32 cellular contexts compared by ENCODE assay signal in the genomic region with DNA sequence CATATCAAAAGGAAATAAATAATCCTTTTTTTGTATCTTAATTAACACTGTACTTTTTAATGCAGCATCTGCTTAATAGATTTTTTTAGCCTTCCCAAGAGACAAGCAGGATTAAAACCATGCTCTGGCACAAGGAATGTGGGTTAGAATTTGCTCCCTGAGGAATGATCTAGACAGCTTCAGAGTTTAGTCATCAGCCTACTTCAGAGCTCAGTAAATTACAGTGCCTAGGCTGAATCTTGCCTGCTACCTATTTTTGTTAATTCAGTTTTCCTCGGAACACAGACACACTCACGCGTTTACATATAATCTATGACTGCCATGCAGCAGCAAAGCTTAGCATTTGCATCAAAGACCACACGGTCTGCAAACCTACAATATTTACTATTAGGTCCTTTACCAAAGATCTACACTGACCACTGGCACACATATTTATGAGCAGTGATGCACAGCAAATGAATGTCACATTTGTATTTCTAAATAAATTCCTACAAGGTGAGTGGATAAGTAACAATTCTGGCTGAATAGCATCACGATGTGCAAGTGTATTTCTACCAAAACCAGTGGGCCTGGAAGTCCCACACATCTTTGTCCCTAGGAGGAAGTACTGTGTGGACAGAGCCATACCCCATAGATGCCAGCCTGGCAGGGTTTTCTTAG.
DNase-seq lines count a peak whose midpoint lies in the region; FAIRE-seq and TF ChIP-seq lines count a peak whose summit lies in the region.
"Had no signal": no experiment of that assay in that cellular context is flagged by ENCODE, and none has a peak within 500 bp of the region (broad histone marks: within the 10 kb centered on the region; RNA-seq: fewer than 3 reads in every experiment).

No MANE protein-coding gene starts in this region.

- no peaks in the 10 kb centered on the region for H3K27me3 ChIP-seq in SK-N-SH (ENCODE audit: insufficient read depth)
- H3K27me3 ChIP-seq: adrenal gland, BE2C, cardiac muscle cell, right lobe of liver, thyroid gland had no signal

- peaks cover 58% of the 10 kb centered on the region for H3K9me3 Mint-ChIP-seq in HFFc6
- H3K9me3 Mint-ChIP-seq: nephron progenitor cell had no signal

- no peaks in the 10 kb centered on the region for H3K36me3 ChIP-seq in SK-N-SH (replicated peaks in 1 of 2; ENCODE audit: control insufficient read depth in 1 of 2, insufficient read depth in 2 of 2, low read length in 1 of 2)
- H3K36me3 ChIP-seq: adrenal gland, BE2C, cardiac muscle cell, lower lobe of right lung, right lobe of liver, thyroid gland had no signal

- H4K20me1 ChIP-seq in SK-N-SH (ENCODE audit: insufficient read depth): no peaks in the 10 kb centered on the region

- H2AFZ ChIP-seq in SK-N-SH (ENCODE audit: low read depth): no peak overlapping the region
- H2AFZ ChIP-seq: parathyroid adenoma had no signal

- H3K4me3 Mint-ChIP-seq in HFFc6: no peak overlapping the region
- H3K4me3 Mint-ChIP-seq: activated T-cell treated with anti-CD3 and anti-CD28 coated beads, Interleukin-2, amount 50 U/mL, for 24 hours; nephron progenitor cell had no signal

- no peak for TF ChIP-seq EP300 in SK-N-SH (IDR thresholded peaks at IDR 0.05; ENCODE audit: borderline replicate concordance in 1 of 2, low read depth in 1 of 2, low read length in 1 of 2)

- no peaks in the 10 kb centered on the region for H3K9me2 ChIP-seq in SK-N-SH

- H3K4me2 ChIP-seq in SK-N-SH: no peak overlapping the region

- H3K27ac Mint-ChIP-seq in HFFc6: no peak overlapping the region
- H3K27ac Mint-ChIP-seq: activated T-cell treated with anti-CD3 and anti-CD28 coated beads, Interleukin-2, amount 50 U/mL, for 24 hours; nephron progenitor cell had no signal

- CTCF ChIA-PET in SK-N-SH (lab: Yijun Ruan, JAX): no interaction called here

- no peak overlapping the region for H3K4me3 ChIP-seq in SK-N-SH (ENCODE audit: low read depth in 2 of 2, low read length in 1 of 2)
- H3K4me3 ChIP-seq: adrenal gland, cardiac muscle cell, K562, lower lobe of right lung, right lobe of liver, thyroid gland had no signal

- no peaks in the 10 kb centered on the region for H3K4me1 ChIP-seq in SK-N-SH (ENCODE audit: control insufficient read depth in 1 of 2, insufficient read depth in 2 of 2, low read depth in 1 of 2, low read length in 1 of 2)
- H3K4me1 ChIP-seq: adrenal gland, BE2C, lower lobe of right lung, parathyroid adenoma, right lobe of liver, thyroid gland had no signal

- H3K27ac ChIP-seq in SK-N-SH (ENCODE audit: low read depth in 2 of 2, low read length in 1 of 2): no peak overlapping the region
- H3K27ac ChIP-seq: 22Rv1, adrenal gland, cardiac muscle cell, lower lobe of right lung, parathyroid adenoma, right lobe of liver, thyroid gland had no signal

- TF ChIP-seq POLR2A in H54 (IDR thresholded peaks at IDR 0.05; ENCODE audit: low read depth, low read length): no peak

- H3K27me3 Mint-ChIP-seq in HFFc6 (ENCODE audit: insufficient read depth): peaks cover 5% of the 10 kb centered on the region
- H3K27me3 Mint-ChIP-seq: activated T-cell treated with anti-CD3 and anti-CD28 coated beads, Interleukin-2, amount 50 U/mL, for 24 hours had no signal

- no peak overlapping the region for H3K9ac ChIP-seq in SK-N-SH
- H3K9ac ChIP-seq: parathyroid adenoma had no signal

- peak; percentile 57 for FAIRE-seq in H54 (lab: Jason Lieb, UNC)
- FAIRE-seq: GM12892, K562 had no signal

- no peaks in the 10 kb centered on the region for H3K36me3 Mint-ChIP-seq in HFFc6 (ENCODE audit: low read depth)

- H3K4me1 Mint-ChIP-seq in HFFc6 (ENCODE audit: low read depth): no peaks in the 10 kb centered on the region
- H3K4me1 Mint-ChIP-seq: nephron progenitor cell had no signal

- no peak for TF ChIP-seq RAD21 in SK-N-SH (IDR thresholded peaks at IDR 0.05; ENCODE audit: low read length)

- POLR2A ChIA-PET in SK-N-SH (lab: Yijun Ruan, JAX): no interaction called here

- H3K79me2 ChIP-seq in SK-N-SH (ENCODE audit: insufficient read depth): no peaks in the 10 kb centered on the region
- H3K79me2 ChIP-seq: parathyroid adenoma had no signal

- DNase-seq in A172 (ENCODE audit: low spot score): peak; percentile 55
- DNase-seq in H54 (ENCODE audit: insufficient read length, low spot score): peak; percentile 25
- peak; percentile 49 for DNase-seq in amniotic stem cell (lab: John Stamatoyannopoulos, UW)
- DNase-seq in myocyte (ENCODE audit: low read depth): peak; percentile 44
- DNase-seq in SK-N-SH: no peak
- no peak for DNase-seq in SW 1271 (lab: John Stamatoyannopoulos, UW)
- DNase-seq in HK-2 (ENCODE audit: unreplicated experiment): no peak
- DNase-seq in HFFc6: no peak
- DNase-seq: activated CD8-positive, alpha-beta memory T cell treated with anti-CD3 and anti-CD28 coated beads for 24 hours; activated naive CD4-positive, alpha-beta T cell; activated T-cell treated with anti-CD3 and anti-CD28 coated beads, Interleukin-2, amount 50 U/mL, for 24 hours; adrenal gland; BE2C; cortex of kidney; DMS79 treated with DMSO at 0.1 percent for 48 hours; kidney glomerular epithelial cell; lower lobe of right lung; MM.1S; NCI-H1417; NCI-H2081; nephron progenitor cell; right lobe of liver; SHP77 treated with DMSO at 0.1 percent for 48 hours; stimulated activated CD4-positive, alpha-beta T cell treated with anti-CD3 and anti-CD28 coated beads, Interleukin-15, amount 100 ng/mL, for 24 hours; stimulated activated naive CD8-positive, alpha-beta T cell treated with anti-CD3 and anti-CD28 coated beads, Interleukin-15, Interleukin-2, amounts not matched to agents 100 U/mL and 50 U/mL, for 24 hours; T-helper 1 cell; thyroid gland had no signal

- no peaks in the 10 kb centered on the region for H3F3A ChIP-seq in SK-N-SH (replicated peaks; ENCODE audit: insufficient read depth)

- H3K9me3 ChIP-seq in SK-N-SH: no peaks in the 10 kb centered on the region
- H3K9me3 ChIP-seq: adrenal gland, BE2C, lower lobe of right lung, right lobe of liver, thyroid gland had no signal

- WGBS in SK-N-SH (ENCODE audit: low lambda C conversion rate): 38% methylated on average over 5 of the region's 5 CpGs

- TF ChIP-seq CTCF in SK-N-SH (IDR thresholded peaks at IDR 0.05) (no peak), HFFc6 (IDR thresholded peaks at IDR 0.05) (no peak)

TF ChIP-seq in SK-N-SH, 30 proteins besides CTCF, POLR2A, EP300 and RAD21:
- TF ChIP-seq SIN3A (IDR thresholded peaks at IDR 0.05; ENCODE audit: borderline replicate concordance, low read depth, low read length) (no peak), NRF1 (IDR thresholded peaks at IDR 0.05; ENCODE audit: low read depth, low read length) (no peak), RFX5 (IDR thresholded peaks at IDR 0.05; ENCODE audit: low read length) (no peak), GABPA (IDR thresholded peaks at IDR 0.05; ENCODE audit: low read depth) (no peak), JUND (IDR thresholded peaks at IDR 0.05) (no peak), MEF2A (IDR thresholded peaks at IDR 0.05; ENCODE audit: borderline replicate concordance, low read depth) (no peak), YY1 (IDR thresholded peaks at IDR 0.05; ENCODE audit: low read depth) (no peak), RXRA (IDR thresholded peaks at IDR 0.05; ENCODE audit: borderline replicate concordance, low read depth) (no peak)
- TF ChIP-seq, protein P1, sequence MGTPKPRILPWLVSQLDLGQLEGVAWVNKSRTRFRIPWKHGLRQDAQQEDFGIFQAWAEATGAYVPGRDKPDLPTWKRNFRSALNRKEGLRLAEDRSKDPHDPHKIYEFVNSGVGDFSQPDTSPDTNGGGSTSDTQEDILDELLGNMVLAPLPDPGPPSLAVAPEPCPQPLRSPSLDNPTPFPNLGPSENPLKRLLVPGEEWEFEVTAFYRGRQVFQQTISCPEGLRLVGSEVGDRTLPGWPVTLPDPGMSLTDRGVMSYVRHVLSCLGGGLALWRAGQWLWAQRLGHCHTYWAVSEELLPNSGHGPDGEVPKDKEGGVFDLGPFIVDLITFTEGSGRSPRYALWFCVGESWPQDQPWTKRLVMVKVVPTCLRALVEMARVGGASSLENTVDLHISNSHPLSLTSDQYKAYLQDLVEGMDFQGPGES (IDR thresholded peaks at IDR 0.05; ENCODE audit: low read depth, low read length): no peak
- TF ChIP-seq, protein P2, sequence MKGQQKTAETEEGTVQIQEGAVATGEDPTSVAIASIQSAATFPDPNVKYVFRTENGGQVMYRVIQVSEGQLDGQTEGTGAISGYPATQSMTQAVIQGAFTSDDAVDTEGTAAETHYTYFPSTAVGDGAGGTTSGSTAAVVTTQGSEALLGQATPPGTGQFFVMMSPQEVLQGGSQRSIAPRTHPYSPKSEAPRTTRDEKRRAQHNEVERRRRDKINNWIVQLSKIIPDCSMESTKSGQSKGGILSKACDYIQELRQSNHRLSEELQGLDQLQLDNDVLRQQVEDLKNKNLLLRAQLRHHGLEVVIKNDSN (IDR thresholded peaks at IDR 0.05; ENCODE audit: borderline replicate concordance, low read depth): no peak

Comparison
In these comparisons a context has a peak if more than half of its experiments do, and no peak if none do; other contexts are left out.
1. DNase-seq: peak in A172 (single experiment), H54 (single experiment), amniotic stem cell (single experiment) and myocyte (single experiment); none in SK-N-SH (single experiment), SW 1271 (0 of 2), HK-2 (single experiment) and HFFc6 (single experiment).